In genomic region chr3:114941626-114942309, GRCh38 we compare ENCODE assay signal across 27 cellular contexts.
"Had no signal": no experiment of that assay in that cellular context is flagged by ENCODE, and none has a peak within 500 bp of the region (broad histone marks: within the 10 kb centered on the region; RNA-seq: fewer than 3 reads in every experiment).

No MANE protein-coding gene starts in this region.

- ATAC-seq: activated CD4-positive, alpha-beta T cell treated with anti-CD3 and anti-CD28 coated beads for 36 hours; activated CD8-positive, alpha-beta T cell treated with anti-CD3 and anti-CD28 coated beads, Interleukin-2, amount 10 ng/mL, durations not matched to agents 7 days and 5 days; K562; SK-N-SH treated with all-trans-retinoic acid at 6 μM for 48 hours had no signal

- H3K27me3 ChIP-seq: ascending aorta, cardiac muscle cell had no signal

- DNase-seq: activated CD4-positive, alpha-beta T cell treated with anti-CD3 and anti-CD28 coated beads for 36 hours; activated CD4-positive, alpha-beta T cell treated with anti-CD3 and anti-CD28 coated beads, Interleukin-2, amount 10 ng/mL, durations not matched to agents 7 days and 5 days; activated CD4-positive, alpha-beta T cell treated with anti-CD3 and anti-CD28 coated beads, Interleukin-2, amount 50 U/mL, for 48 hours; activated CD4-positive, CD25-positive, alpha-beta regulatory T cell; activated CD8-positive, alpha-beta T cell treated with anti-CD3 and anti-CD28 coated beads, Interleukin-2, amount 10 ng/mL, durations not matched to agents 7 days and 5 days; activated gamma-delta T cell; activated naive CD4-positive, alpha-beta T cell treated with Interleukin-2 at 50 U/mL for 16 hours; activated naive CD8-positive, alpha-beta T cell treated with anti-CD3 and anti-CD28 coated beads, Interleukin-2, amount 10 ng/mL, durations not matched to agents 7 days and 5 days; activated T-cell treated with anti-CD3 and anti-CD28 coated beads, Interleukin-2, amount 50 U/mL, for 24 hours; amygdala; NCI-H1105; NCI-H1417 treated with DMSO at 0.1 percent for 48 hours; NCI-H187 treated with DMSO at 0.1 percent for 48 hours; NCI-H2081; NCI-H226; NCI-H446 treated with DMSO at 0.1 percent for 48 hours; NCI-H524; NCI-H69; NK-92 treated with Interleukin-12 subunit alpha and Interleukin-12 subunit beta, amount 100 ng/mL, for 24 hours; PC-9; SIG-M5; T1000; WERI-Rb-1 had no signal

- H3K4me3 ChIP-seq: ascending aorta, cardiac muscle cell, K562, PC-9 had no signal

- FAIRE-seq: K562 had no signal

- H3K36me3 ChIP-seq: cardiac muscle cell, WERI-Rb-1 had no signal

- H3K27ac ChIP-seq: ascending aorta, cardiac muscle cell, PC-9, WERI-Rb-1 had no signal

- H3K4me1 ChIP-seq: ascending aorta had no signal
